In the genomic region with DNA sequence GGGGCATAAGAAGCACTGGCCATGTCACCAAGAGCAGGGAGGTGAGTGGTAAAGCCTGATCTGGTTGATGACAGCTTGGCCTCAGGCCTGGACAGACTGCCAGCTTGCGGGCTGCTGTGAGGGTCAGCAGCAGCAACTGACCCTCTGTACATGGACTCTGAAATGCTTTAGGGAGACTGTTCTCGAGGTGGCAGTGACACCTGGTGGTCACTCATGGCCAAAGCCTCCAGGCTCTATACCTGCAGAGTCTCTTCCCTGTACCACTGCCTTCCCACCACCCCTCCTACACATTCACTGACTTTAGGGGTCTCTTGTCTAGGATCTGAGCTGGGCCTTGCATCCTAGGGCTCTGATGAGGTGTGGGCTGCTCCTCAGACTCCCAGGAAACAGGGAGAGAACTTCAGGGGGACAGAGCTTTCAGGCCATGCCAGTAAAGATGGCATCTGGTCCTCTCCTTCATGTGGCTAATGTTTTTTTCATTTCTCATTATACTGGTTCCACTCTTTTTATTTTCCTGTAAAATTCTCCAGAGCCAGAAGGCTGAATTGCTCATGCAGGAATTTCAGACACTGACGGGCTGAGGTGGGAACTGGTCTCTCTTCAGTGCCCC, we compare ENCODE assay signal across 8 cellular contexts. TPM values are rescaled to one million over a fixed set of nuclear protein-coding genes. Genes with fewer than 3 reads are reported as not detected.
A peak's percentile ranks its signal among the peaks of the same experiment; 100 is the strongest.
DNase-seq lines count a peak whose midpoint lies in the region; ATAC-seq and TF ChIP-seq lines count a peak whose summit lies in the region.

No MANE protein-coding gene starts in this region.

- no CpG with 5 or more reads among the region's 3 CpGs for WGBS in trophoblast cell (ENCODE audit: extremely low coverage, insufficient coverage, insufficient read length)

- TF ChIP-seq POLR2A in GM18505 (IDR thresholded peaks at IDR 0.05; ENCODE audit: borderline replicate concordance, extremely low read depth, insufficient read depth, insufficient read length), result no peak

- H3K4me1 Mint-ChIP-seq in activated CD4-positive, alpha-beta memory T cell treated with anti-CD3 and anti-CD28 coated beads, Interleukin-2, amount 10 ng/mL, durations not matched to agents 7 days and 5 days, result peaks cover 8% of the 10 kb centered on the region

- no peak overlapping the region for H3K27ac Mint-ChIP-seq in activated CD4-positive, alpha-beta memory T cell treated with anti-CD3 and anti-CD28 coated beads, Interleukin-2, amount 10 ng/mL, durations not matched to agents 7 days and 5 days

- no peak overlapping the region for H3K4ac ChIP-seq in trophoblast cell (ENCODE audit: low read depth, low read length)

- H3K36me3 Mint-ChIP-seq in activated CD4-positive, alpha-beta memory T cell treated with anti-CD3 and anti-CD28 coated beads, Interleukin-2, amount 10 ng/mL, durations not matched to agents 7 days and 5 days (ENCODE audit: low read depth), result peaks cover 10% of the 10 kb centered on the region

- no peak overlapping the region for H3K4me2 ChIP-seq in trophoblast cell (ENCODE audit: low read length)

- H2AK5ac ChIP-seq in trophoblast cell (ENCODE audit: low read length), result no peak overlapping the region

- H2BK12ac ChIP-seq in trophoblast cell (ENCODE audit: low read length), result peak overlapping the region; percentile 22

- no peak overlapping the region for H2BK5ac ChIP-seq in trophoblast cell (ENCODE audit: low read depth, low read length, poor library complexity)

- H3K27ac ChIP-seq in trophoblast cell (ENCODE audit: low read depth, low read length), result peak overlapping the region; percentile 91

- H3K4me3 Mint-ChIP-seq in activated CD4-positive, alpha-beta memory T cell treated with anti-CD3 and anti-CD28 coated beads, Interleukin-2, amount 10 ng/mL, durations not matched to agents 7 days and 5 days, result no peak overlapping the region

- H3K18ac ChIP-seq in trophoblast cell (ENCODE audit: low read length), result no peak overlapping the region

- peak; percentile 23 for DNase-seq in COLO668 (lab: John Stamatoyannopoulos, UW; ENCODE audit: unreplicated experiment)
- DNase-seq in GM19238 (ENCODE audit: insufficient read length, low spot score), result peak; percentile 37
- DNase-seq in HT1080 (ENCODE audit: low read depth), result peak; percentile 43
- DNase-seq in activated CD4-positive, alpha-beta memory T cell treated with anti-CD3 and anti-CD28 coated beads, Interleukin-2, amount 10 ng/mL, durations not matched to agents 7 days and 5 days, result peak; percentile 43
- DNase-seq in glomerular visceral epithelial cell (ENCODE audit: extremely low spot score), result peak; percentile 45
- DNase-seq in trophoblast cell, result peak; percentile 62 to 77
- DNase-seq in NCI-H1930 (lab: John Stamatoyannopoulos, UW), result no peak

- peak overlapping the region; percentile 12 for H4K8ac ChIP-seq in trophoblast cell (ENCODE audit: low read depth, low read length)

- no peak overlapping the region for H2BK120ac ChIP-seq in trophoblast cell (ENCODE audit: insufficient read depth, low read length, poor library complexity)

- no peaks in the 10 kb centered on the region for H3K27me3 ChIP-seq in trophoblast cell (ENCODE audit: insufficient read depth, low read length)

- no peaks in the 10 kb centered on the region for H3K36me3 ChIP-seq in trophoblast cell (ENCODE audit: control insufficient read depth in 1 of 2, insufficient read depth in 2 of 2, low read length in 2 of 2)

- H3K27me3 Mint-ChIP-seq in activated CD4-positive, alpha-beta memory T cell treated with anti-CD3 and anti-CD28 coated beads, Interleukin-2, amount 10 ng/mL, durations not matched to agents 7 days and 5 days, result no peaks in the 10 kb centered on the region

- no peaks in the 10 kb centered on the region for H3K79me2 ChIP-seq in trophoblast cell (ENCODE audit: control insufficient read depth, insufficient read depth, low read length, poor library complexity)

- H2AFZ ChIP-seq in trophoblast cell (ENCODE audit: insufficient read depth, low read length, poor library complexity), result no peak overlapping the region

- CTCF ChIA-PET in activated CD4-positive, alpha-beta memory T cell treated with anti-CD3 and anti-CD28 coated beads, Interleukin-2, amount 10 ng/mL, durations not matched to agents 7 days and 5 days (lab: Charles Lee), result interaction anchor here (0.6 to 5.5 kb wide), 15 partner anchors 8 to 917 kb away, joined by 3 to 44 read pairs (median 4); a partner anchor contains a TSS

- no peak overlapping the region for H4K12ac ChIP-seq in trophoblast cell (ENCODE audit: low read depth, low read length)

- no peak overlapping the region for H3K14ac ChIP-seq in trophoblast cell (ENCODE audit: low read length)

- no peak overlapping the region for H3K23ac ChIP-seq in trophoblast cell (ENCODE audit: low read length)

- H3K4me3 ChIP-seq in trophoblast cell (ENCODE audit: low read depth, low read length), result no peak overlapping the region

- no peak for ATAC-seq in GM18505 (IDR thresholded peaks at IDR 0.05; ENCODE audit: unreplicated experiment)

- peaks cover 16 to 29% of the 10 kb centered on the region in 2 experiments for H3K4me1 ChIP-seq in trophoblast cell (ENCODE audit: control insufficient read depth in 1 of 2, insufficient read depth in 2 of 2, low read length in 2 of 2)

- no peak overlapping the region for H3K9ac ChIP-seq in trophoblast cell (ENCODE audit: low read length)

- peaks cover 15% of the 10 kb centered on the region for H3K79me1 ChIP-seq in trophoblast cell (ENCODE audit: low read length)

- H4K91ac ChIP-seq in trophoblast cell (ENCODE audit: low read depth, low read length), result peak overlapping the region; percentile 38

- H3K9me3 ChIP-seq in trophoblast cell (ENCODE audit: insufficient read depth, low read depth, low read length), result peaks cover 1% of the 10 kb centered on the region

- peaks cover 20% of the 10 kb centered on the region for H3K9me3 Mint-ChIP-seq in activated CD4-positive, alpha-beta memory T cell treated with anti-CD3 and anti-CD28 coated beads, Interleukin-2, amount 10 ng/mL, durations not matched to agents 7 days and 5 days

- POLR2A ChIA-PET in activated CD4-positive, alpha-beta memory T cell treated with anti-CD3 and anti-CD28 coated beads, Interleukin-2, amount 10 ng/mL, durations not matched to agents 7 days and 5 days (lab: Charles Lee), result interaction anchor here (0.6 to 2.0 kb wide), 2 partner anchors 11 to 12 kb away, joined by 3 to 6 read pairs; no protein-coding TSS in a partner anchor

RNA-seq across cellular contexts. Expression of a gene that starts 17.2 kb away (rescaled TPM):
- not detected in 2 replicates for total RNA-seq in HT1080 (2014; rRNA removed; shearing (Covaris generic))
- not detected in 2 replicates for polyA plus RNA-seq in HT1080 (2015; cell fraction: cytosol; rRNA removed)
- polyA plus RNA-seq in HT1080 (2015; cell fraction: nucleus; rRNA removed), result not detected in 2 replicates
- total RNA-seq in activated CD4-positive, alpha-beta memory T cell treated with anti-CD3 and anti-CD28 coated beads, Interleukin-2, amount 10 ng/mL, durations not matched to agents 7 days and 5 days, result not detected
- polyA plus RNA-seq in trophoblast cell (2013), result 9.0 and 10.2 TPM in 2 replicates

Comparison
In these comparisons a context has a peak if more than half of its experiments do, and no peak if none do; other contexts are left out.
1. DNase-seq: peak in COLO668 (single experiment), GM19238 (single experiment), HT1080 (single experiment), activated CD4-positive, alpha-beta memory T cell treated with anti-CD3 and anti-CD28 coated beads, Interleukin-2, amount 10 ng/mL, durations not matched to agents 7 days and 5 days (single experiment), glomerular visceral epithelial cell (single experiment) and trophoblast cell (2 of 2); none in NCI-H1930 (0 of 2).